8 cellular contexts compared by ENCODE assay signal in the genomic region with DNA sequence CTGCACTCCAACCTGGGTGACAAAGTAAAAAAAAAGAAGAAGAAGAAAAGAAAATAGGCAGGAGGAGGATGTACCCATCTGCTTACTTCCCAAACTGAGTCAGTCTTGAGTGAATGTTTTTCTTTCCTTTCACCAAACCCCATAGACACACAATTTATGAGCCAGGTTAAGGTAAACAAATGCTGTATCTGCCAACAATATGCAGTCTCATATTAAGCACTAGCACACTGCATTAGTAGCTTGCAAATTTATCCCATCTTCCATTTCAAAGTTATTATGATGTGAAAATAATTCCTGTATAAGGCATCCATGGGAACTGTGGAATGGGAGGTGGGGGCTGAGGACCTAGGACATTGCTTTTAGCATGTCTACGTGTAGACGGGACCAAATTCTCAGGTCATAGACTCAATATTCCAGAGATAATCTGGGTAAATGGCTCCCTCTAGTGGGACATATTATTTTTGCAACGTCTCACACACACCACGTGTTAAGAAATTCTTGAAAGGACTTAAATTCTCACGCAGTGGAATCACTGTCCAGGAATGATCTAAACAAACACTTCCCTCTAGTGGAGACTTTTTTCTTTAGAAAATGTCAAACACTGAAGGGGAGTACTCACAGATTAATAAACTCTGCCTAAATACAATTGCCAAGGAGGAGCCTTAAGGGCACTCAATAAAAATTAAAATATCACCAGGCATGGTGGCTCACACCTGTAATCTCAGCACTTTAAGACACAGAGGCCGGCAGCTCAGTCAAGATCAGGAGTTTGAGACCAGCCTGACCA. TPM values are rescaled to one million over a fixed set of nuclear protein-coding genes. Genes with fewer than 3 reads are reported as not detected.
A peak's percentile ranks its signal among the peaks of the same experiment; 100 is the strongest.
DNase-seq lines count a peak whose midpoint lies in the region; ATAC-seq and TF ChIP-seq lines count a peak whose summit lies in the region.

No MANE protein-coding gene starts in this region.

- H3K4me3 ChIP-seq in A673 (ENCODE audit: low read depth, low read length, poor library complexity, severe bottlenecking) (no peak overlapping the region), GM12864 (ENCODE audit: low read depth, low read length) (no peak overlapping the region), LNCaP clone FGC (ENCODE audit: low read depth, low read length) (no peak overlapping the region), PC-3 (ENCODE audit: low read length) (no peak overlapping the region), astrocyte of the cerebellum (ENCODE audit: low read depth, low read length) (no peak overlapping the region), hepatocyte (no peak overlapping the region), skeletal muscle cell (ENCODE audit: low read depth, low read length) (no peak overlapping the region)

- intact Hi-C loops in A673 (cut with micrococcal nuclease; ENCODE audit: unreplicated experiment) (loop anchor here (1.0 to 10.0 kb wide), 2 partner anchors 430 to 625 kb away; no protein-coding TSS in a partner anchor), PC-3 (cut with micrococcal nuclease) (loop anchor here (1.0 kb wide), 2 partner anchors 173 to 430 kb away; no protein-coding TSS in a partner anchor)

- H4K20me1 ChIP-seq in PC-3 (ENCODE audit: low read length), result no peaks in the 10 kb centered on the region
- H4K20me1 ChIP-seq in hepatocyte (ENCODE audit: insufficient read depth, poor library complexity, severe bottlenecking), result no peaks in the 10 kb centered on the region

- H3K27ac ChIP-seq in A673 (ENCODE audit: low read depth, low read length, poor library complexity, severe bottlenecking), result no peak overlapping the region
- no peak overlapping the region for H3K27ac ChIP-seq in PC-3 (ENCODE audit: low read length)
- no peak overlapping the region for H3K27ac ChIP-seq in hepatocyte

- peak overlapping the region; percentile 9; the same call in 1 of the 2 replicates for H3K4me2 ChIP-seq in PC-3 (ENCODE audit: low read length)
- no peak overlapping the region for H3K4me2 ChIP-seq in hepatocyte

- no peaks in the 10 kb centered on the region for H3K79me2 ChIP-seq in PC-3 (ENCODE audit: low read length)
- H3K79me2 ChIP-seq in hepatocyte, result no peaks in the 10 kb centered on the region

- ATAC-seq in PC-3, result peak; percentile 95

- H3F3A ChIP-seq in PC-3 (ENCODE audit: low read length, unreplicated experiment), result no peaks in the 10 kb centered on the region

- H3K9me3 ChIP-seq in A673 (ENCODE audit: low read depth, low read length, poor library complexity, severe bottlenecking) (peaks cover 6% of the 10 kb centered on the region), PC-3 (ENCODE audit: low read length) (0 out of 2 replicates have a peak, but pooled peaks cover under 1% of the 10 kb centered on the region), hepatocyte (ENCODE audit: low read depth) (no peaks in the 10 kb centered on the region)

- H2AFZ ChIP-seq in PC-3 (ENCODE audit: low read length) (no peak overlapping the region), hepatocyte (no peak overlapping the region)

- no peaks in the 10 kb centered on the region for H3K4me1 ChIP-seq in A673 (ENCODE audit: insufficient read depth, low read length, poor library complexity, severe bottlenecking)
- H3K4me1 ChIP-seq in PC-3 (ENCODE audit: insufficient read depth, low read length), result no peaks in the 10 kb centered on the region
- no peaks in the 10 kb centered on the region for H3K4me1 ChIP-seq in hepatocyte (ENCODE audit: insufficient read depth)

- in situ Hi-C loops in astrocyte of the cerebellum (cut with HindIII; ENCODE audit: low sequenced_read_pairs), result no loop called here

- CTCF ChIA-PET in A673 (lab: Charles Lee) (interaction anchor here (1.0 kb wide), 1 partner anchor 430 kb away, joined by 5 read pairs; no protein-coding TSS in a partner anchor), HEK293T (lab: Yijun Ruan, JAX) (interaction anchor here (0.6 to 1.2 kb wide), 3 partner anchors 11 to 960 kb away, joined by 3 to 11 read pairs (median 3); a partner anchor contains a TSS), PC-3 (lab: Charles Lee) (interaction anchor here (0.7 to 1.2 kb wide), 2 partner anchors 227 to 430 kb away, joined by 3 to 4 read pairs; no protein-coding TSS in a partner anchor)

- WGBS in hepatocyte (ENCODE audit: low lambda C conversion rate, missing lambda C conversion rate), result 4% methylated on average over 6 of the region's 6 CpGs

- H3K27me3 ChIP-seq in A673 (replicated peaks; ENCODE audit: insufficient read depth, low read depth, low read length, poor library complexity) (peaks cover 40% of the 10 kb centered on the region), PC-3 (ENCODE audit: low read length) (peaks cover 36% of the 10 kb centered on the region), hepatocyte (no peaks in the 10 kb centered on the region)

- TF ChIP-seq CTCF in A673 (conservative IDR thresholded peaks at IDR 0.05; ENCODE audit: low read depth, low read length), result peak; percentile 90
- peak; percentile 54 for TF ChIP-seq CTCF in GM12864 (IDR thresholded peaks at IDR 0.05; ENCODE audit: low read depth, low read length, missing control alignments)
- TF ChIP-seq CTCF in LNCaP clone FGC (IDR thresholded peaks at IDR 0.05; ENCODE audit: control insufficient read depth, extremely low read depth, insufficient read depth), result peak; percentile 75
- peak; percentile 95 for TF ChIP-seq CTCF in PC-3 (conservative IDR thresholded peaks at IDR 0.05; ENCODE audit: low read depth, low read length)
- TF ChIP-seq CTCF in astrocyte of the cerebellum (IDR thresholded peaks at IDR 0.05; ENCODE audit: low read depth, low read length, missing control alignments), result peak; percentile 73
- TF ChIP-seq CTCF in hepatocyte (IDR thresholded peaks at IDR 0.05; ENCODE audit: poor library complexity), result peak; percentile 97

- BruUV-seq in A673 (replicated peaks; lab: Mats Ljungman, UMichigan) (no TSS peak), PC-3 (replicated peaks; lab: Mats Ljungman, UMichigan) (no TSS peak)

- H3K36me3 ChIP-seq in A673 (ENCODE audit: insufficient read depth, low read length, poor library complexity, severe bottlenecking), result no peaks in the 10 kb centered on the region
- H3K36me3 ChIP-seq in PC-3 (ENCODE audit: low read depth, low read length), result no peaks in the 10 kb centered on the region
- no peaks in the 10 kb centered on the region for H3K36me3 ChIP-seq in hepatocyte (replicated peaks; ENCODE audit: insufficient read depth, low read depth)

- H3K9ac ChIP-seq in PC-3 (ENCODE audit: low read length), result no peak overlapping the region

- DNase-seq in A673 (ENCODE audit: low spot score), result peak; percentile 95
- peak; percentile 65 for DNase-seq in GM12864 (ENCODE audit: low read depth)
- peak; percentile 64 for DNase-seq in HEK293T (ENCODE audit: extremely low spot score)
- peak; percentile 88 for DNase-seq in LNCaP clone FGC (ENCODE audit: low read depth)
- peak; percentile 99 for DNase-seq in PC-3
- DNase-seq in astrocyte of the cerebellum (ENCODE audit: low read depth), result peak; percentile 90
- DNase-seq in hepatocyte (ENCODE audit: low spot score), result peak; percentile 93
- peak; percentile 68 for DNase-seq in skeletal muscle cell (ENCODE audit: low read depth)

- no peaks in the 10 kb centered on the region for H3K9me2 ChIP-seq in PC-3 (replicated peaks; ENCODE audit: low read length)
- H3K9me2 ChIP-seq in hepatocyte (replicated peaks; ENCODE audit: insufficient read depth), result no peaks in the 10 kb centered on the region

- POLR2A ChIA-PET in A673 (lab: Charles Lee; ENCODE audit: low non-redundant PET) (no interaction called here), HEK293T (lab: Yijun Ruan, JAX) (no interaction called here), PC-3 (lab: Charles Lee; ENCODE audit: unreplicated experiment) (no interaction called here)

TF ChIP-seq in HEK293T, 16 proteins besides CTCF, POLR2A, EP300 and RAD21:
- TF ChIP-seq ZNF384 (IDR thresholded peaks at IDR 0.05), result no peak
- peak; percentile 44; the same call in 1 of the 2 replicates for TF ChIP-seq L3MBTL2 (conservative IDR thresholded peaks at IDR 0.05)

RNA-seq across cellular contexts. Expression of a gene that starts 17.1 kb away (rescaled TPM):
- not detected in 2 replicates for total RNA-seq in A673 (2021)
- not detected in 2 replicates for total RNA-seq in PC-3 (2014; rRNA removed)
- total RNA-seq in hepatocyte, result not detected in 2 replicates
- polyA plus RNA-seq in hepatocyte, result not detected in 2 replicates

RNA-seq across cellular contexts. Expression of a gene that starts 47.3 kb away (rescaled TPM):
- not detected in 2 replicates for total RNA-seq in A673 (2021)
- total RNA-seq in PC-3 (2014; rRNA removed), result not detected in 2 replicates
- total RNA-seq in hepatocyte, result not detected in 2 replicates
- polyA plus RNA-seq in hepatocyte, result not detected in 2 replicates
